11 cellular contexts compared by ENCODE assay signal in genomic region chr15:57284535-57284934, GRCh38.
DNase-seq lines count a peak whose midpoint lies in the region; ATAC-seq and TF ChIP-seq lines count a peak whose summit lies in the region.
"Had no signal": no experiment of that assay in that cellular context is flagged by ENCODE, and none has a peak within 500 bp of the region (broad histone marks: within the 10 kb centered on the region; RNA-seq: fewer than 3 reads in every experiment).

No MANE protein-coding gene starts in this region.

- no peak overlapping the region for H3K4me3 ChIP-seq in naive thymus-derived CD4-positive, alpha-beta T cell (ENCODE audit: low read length)

- no peaks in the 10 kb centered on the region for H3K9me3 ChIP-seq in naive thymus-derived CD4-positive, alpha-beta T cell (ENCODE audit: control insufficient read depth in 2 of 3, low read length in 3 of 3)

- H3K27ac ChIP-seq in naive thymus-derived CD4-positive, alpha-beta T cell (ENCODE audit: low read depth, low read length) = no peak overlapping the region
- H3K27ac ChIP-seq: KMS-11 had no signal

- CTCF ChIA-PET in naive thymus-derived CD4-positive, alpha-beta T cell (lab: Charles Lee) = no interaction called here

- peaks cover 5 to 14% (median 10%) of the 10 kb centered on the region in 7 donors for H3K4me1 Mint-ChIP-seq in naive thymus-derived CD4-positive, alpha-beta T cell

- H3K4me3 Mint-ChIP-seq in naive thymus-derived CD4-positive, alpha-beta T cell = no peak overlapping the region
- H3K4me3 Mint-ChIP-seq: endodermal cell had no signal

- H3K36me3 Mint-ChIP-seq in naive thymus-derived CD4-positive, alpha-beta T cell = peaks cover 19 to 87% (median 72%) of the 10 kb centered on the region in 5 donors

- POLR2A ChIA-PET in naive thymus-derived CD4-positive, alpha-beta T cell (lab: Charles Lee) = no interaction called here

- TF ChIP-seq CTCF in GM10266 (IDR thresholded peaks at IDR 0.05; ENCODE audit: control insufficient read depth, insufficient read depth, low read depth, missing control alignments) = no peak

- H3K9me3 Mint-ChIP-seq in naive thymus-derived CD4-positive, alpha-beta T cell = peaks cover 0 to 4% (median 0%) of the 10 kb centered on the region in 11 donors
- H3K9me3 Mint-ChIP-seq: endodermal cell had no signal

- no peaks in the 10 kb centered on the region for H3K4me1 ChIP-seq in naive thymus-derived CD4-positive, alpha-beta T cell (ENCODE audit: control insufficient read depth in 2 of 2, insufficient read depth in 2 of 2, low read length in 2 of 2)

- ATAC-seq in GM18511 (IDR thresholded peaks at IDR 0.05; ENCODE audit: unreplicated experiment) (peak; percentile 69), GM21576 (IDR thresholded peaks at IDR 0.05; ENCODE audit: unreplicated experiment) (peak; percentile 56), HG03025 (IDR thresholded peaks at IDR 0.05; ENCODE audit: low FRiP score, unreplicated experiment) (no peak)
- ATAC-seq in naive thymus-derived CD4-positive, alpha-beta T cell = peak; percentile 34

- H3K36me3 ChIP-seq in naive thymus-derived CD4-positive, alpha-beta T cell (ENCODE audit: control insufficient read depth in 2 of 3, insufficient read depth in 3 of 3, low read length in 3 of 3) = peaks cover 0 to 39% (median 7%) of the 10 kb centered on the region in 3 experiments

- H3K27me3 Mint-ChIP-seq in naive thymus-derived CD4-positive, alpha-beta T cell = no peaks in the 10 kb centered on the region

- no peaks in the 10 kb centered on the region for H3K27me3 ChIP-seq in naive thymus-derived CD4-positive, alpha-beta T cell (ENCODE audit: control insufficient read depth in 2 of 2, insufficient read depth in 2 of 2, low read length in 2 of 2)

- intact Hi-C loops in naive thymus-derived CD4-positive, alpha-beta T cell (cut with micrococcal nuclease) = no loop called here
- intact Hi-C loops in cardiac septum (cut with DNase I) = no loop called here

- peak overlapping the region in 7 of 9 donors; percentile 5 to 93 (median 47) for H3K27ac Mint-ChIP-seq in naive thymus-derived CD4-positive, alpha-beta T cell
- H3K27ac Mint-ChIP-seq: endodermal cell had no signal

- DNase-seq in Kasumi-1 (lab: John Stamatoyannopoulos, UW) (peak; percentile 39 to 63), GM10266 (ENCODE audit: extremely low spot score) (no peak), cardiac septum (ENCODE audit: low spot score) (no peak)
- no peak for DNase-seq in naive thymus-derived CD4-positive, alpha-beta T cell
- DNase-seq: activated naive CD4-positive, alpha-beta T cell treated with Interleukin-2 at 50 U/mL for 16 hours; endodermal cell; HCEC 1CT had no signal

Comparison
In these comparisons a context has a peak if more than half of its experiments do, and no peak if none do; other contexts are left out.
1. DNase-seq: peak in Kasumi-1 (2 of 2); none in naive thymus-derived CD4-positive, alpha-beta T cell (0 of 9), GM10266 (single experiment) and cardiac septum (single experiment).